8 cellular contexts compared by ENCODE assay signal in the genomic region with DNA sequence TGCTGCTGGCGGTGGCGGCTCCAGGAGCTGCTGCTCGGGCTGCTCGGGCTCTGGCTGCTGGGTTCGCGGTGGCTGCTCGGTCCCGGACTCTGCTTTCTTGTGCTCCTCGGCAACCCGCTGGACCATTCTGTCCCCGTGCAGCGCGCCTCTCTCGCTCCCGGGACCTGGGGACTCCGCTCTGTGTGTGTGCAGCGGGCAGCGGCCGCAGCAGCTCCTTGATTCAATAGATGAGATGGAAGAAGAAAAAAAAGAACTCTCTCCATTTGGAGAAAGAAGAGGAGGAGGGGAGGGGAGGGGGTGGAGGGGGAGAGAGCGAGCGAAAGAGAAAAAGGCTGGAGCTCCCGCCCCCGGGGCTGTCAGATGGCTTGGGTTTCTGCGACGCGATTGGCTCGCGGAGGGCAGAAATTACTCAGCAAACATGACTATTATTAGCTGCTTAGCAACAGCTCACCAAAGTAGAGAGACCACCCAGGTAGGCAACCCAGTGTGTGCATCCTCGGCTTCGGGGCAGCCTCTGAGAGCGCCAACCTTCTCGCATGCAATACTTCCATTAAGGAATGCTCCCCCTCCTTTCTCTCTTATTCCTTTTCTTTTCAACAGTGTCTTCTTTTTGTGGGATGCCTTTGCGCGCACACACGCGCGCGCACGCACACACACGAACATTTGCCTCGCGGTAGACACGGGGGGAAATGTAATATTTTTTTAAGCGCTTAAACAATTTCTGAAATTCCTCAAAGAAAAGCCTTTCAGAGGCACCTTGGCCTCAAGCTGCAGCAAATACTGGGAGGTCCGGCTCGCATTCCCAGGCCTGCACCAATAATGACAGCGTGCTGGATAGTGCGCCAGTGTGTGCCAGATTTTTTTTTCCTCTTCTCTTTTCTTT. TPM values are rescaled to one million over a fixed set of nuclear protein-coding genes. Genes with fewer than 3 reads are reported as not detected.
DNase-seq lines count a peak whose midpoint lies in the region; ATAC-seq and TF ChIP-seq lines count a peak whose summit lies in the region.

No MANE protein-coding gene starts in this region.

- H3K27me3 ChIP-seq in effector memory CD4-positive, alpha-beta T cell (replicated peaks; ENCODE audit: control insufficient read depth, insufficient read depth, low read length, poor library complexity, severe bottlenecking) = no peaks in the 10 kb centered on the region
- no peaks in the 10 kb centered on the region for H3K27me3 ChIP-seq in lower lobe of right lung (ENCODE audit: low read depth)

- H3K9me3 ChIP-seq in effector memory CD4-positive, alpha-beta T cell (ENCODE audit: control insufficient read depth, low read length) = no peaks in the 10 kb centered on the region
- no peaks in the 10 kb centered on the region for H3K9me3 ChIP-seq in lower lobe of right lung

- H3K27ac ChIP-seq in effector memory CD4-positive, alpha-beta T cell (ENCODE audit: insufficient read depth, low read length, poor library complexity, severe bottlenecking) = no peak overlapping the region
- peak overlapping the region; percentile 86 for H3K27ac ChIP-seq in lower lobe of right lung

- peak overlapping the region; percentile 64 for H3K4me3 ChIP-seq in effector memory CD4-positive, alpha-beta T cell (ENCODE audit: insufficient read depth, low read depth, low read length, poor library complexity, severe bottlenecking)
- peak overlapping the region; percentile 86 for H3K4me3 ChIP-seq in lower lobe of right lung

- intact Hi-C loops in lower lobe of right lung (cut with DNase I) = no loop called here

- ATAC-seq in GM18873 (IDR thresholded peaks at IDR 0.05; ENCODE audit: low FRiP score, unreplicated experiment) = peak; percentile 41
- peak; percentile 35 for ATAC-seq in HG03442 (IDR thresholded peaks at IDR 0.05; ENCODE audit: unreplicated experiment)
- peak; percentile 25 to 40 for ATAC-seq in lower lobe of right lung

- H3K36me3 ChIP-seq in effector memory CD4-positive, alpha-beta T cell (ENCODE audit: control insufficient read depth, insufficient read depth, low read length) = no peaks in the 10 kb centered on the region
- no peaks in the 10 kb centered on the region for H3K36me3 ChIP-seq in lower lobe of right lung

- no peak for TF ChIP-seq CTCF in lower lobe of right lung (IDR thresholded peaks at IDR 0.05)

- H3K4me1 ChIP-seq in effector memory CD4-positive, alpha-beta T cell (ENCODE audit: control insufficient read depth, insufficient read depth, low read length, poor library complexity, severe bottlenecking) = peaks cover 13% of the 10 kb centered on the region
- H3K4me1 ChIP-seq in lower lobe of right lung = peaks cover 29% of the 10 kb centered on the region

- DNase-seq in AG08395 (ENCODE audit: low spot score) (peak; percentile 69), NCI-H526 (lab: John Stamatoyannopoulos, UW) (peak; percentile 66 to 85), lower lobe of right lung (peak; percentile 81)
- DNase-seq in activated CD8-positive, alpha-beta memory T cell treated with anti-CD3 and anti-CD28 coated beads for 24 hours = peak; percentile 80
- peak in 2 of 3 donors; percentile 25 to 46 for DNase-seq in effector memory CD4-positive, alpha-beta T cell
- DNase-seq in stimulated activated CD8-positive, alpha-beta memory T cell treated with anti-CD3 and anti-CD28 coated beads, Interleukin-15, amount 100 ng/mL, for 1 hour (ENCODE audit: low read depth) = peak; percentile 46

RNA-seq across cellular contexts. Expression of gene PTCH1, which starts 7.6 kb away (rescaled TPM):
- 33.3 TPM for total RNA-seq in lower lobe of right lung
